Comparison of ENCODE assay signal across 26 cellular contexts in genomic region chr21:46221664-46222435, GRCh38. TPM values are rescaled to one million over a fixed set of nuclear protein-coding genes. Genes with fewer than 3 reads are reported as not detected.
DNase-seq lines count a peak whose midpoint lies in the region; ATAC-seq, FAIRE-seq and TF ChIP-seq lines count a peak whose summit lies in the region.
"Had no signal": no experiment of that assay in that cellular context is flagged by ENCODE, and none has a peak within 500 bp of the region (broad histone marks: within the 10 kb centered on the region; RNA-seq: fewer than 3 reads in every experiment).

No MANE protein-coding gene starts in this region.

- intact Hi-C loops in Right ventricle myocardium inferior (cut with DNase I), result loop anchor here (10.0 kb wide), 1 partner anchor 247 kb away; no protein-coding TSS in a partner anchor
- intact Hi-C loops in cardiac septum (cut with DNase I), result loop anchor here (10.0 kb wide), 1 partner anchor 77 kb away; no protein-coding TSS in a partner anchor
- intact Hi-C loops in left ventricle myocardium superior (cut with micrococcal nuclease), result no loop called here
- intact Hi-C loops in pancreas (cut with DNase I), result no loop called here

- H3K4me3 ChIP-seq in pancreas, result no peak overlapping the region
- H3K4me3 ChIP-seq: K562, thyroid gland had no signal

- POLR2A ChIA-PET in HEK293T (lab: Yijun Ruan, JAX), result no interaction called here

- DNase-seq in Right ventricle myocardium inferior (ENCODE audit: missing footprints) (peak; percentile 67), cardiac septum (ENCODE audit: low spot score) (no peak), left ventricle myocardium superior (peak; percentile 71), pancreas (peak in 1 of 6 donors; percentile 23), DMS153 (lab: John Stamatoyannopoulos, UW) (no peak), immature natural killer cell (no peak), DMS53 treated with DMSO at 0.1 percent for 48 hours (lab: John Stamatoyannopoulos, UW; ENCODE audit: unreplicated experiment) (no peak), HEK293T (ENCODE audit: extremely low spot score) (no peak)
- DNase-seq: activated CD4-positive, alpha-beta T cell treated with anti-CD3 and anti-CD28 coated beads for 4 hours; activated naive CD4-positive, alpha-beta T cell treated with anti-CD3 and anti-CD28 coated beads for 36 hours; activated T-cell treated with anti-CD3 and anti-CD28 coated beads, Interleukin-2, amount 50 U/mL, for 72 hours; CD8-positive, alpha-beta T cell; islet precursor cell; NCI-H2081; NCI-H345; RPMI8226; stimulated activated naive CD4-positive, alpha-beta T cell treated with Interleukin-2 at 50 U/mL for 16 hours; T-helper 17 cell; thyroid gland had no signal

- no peaks in the 10 kb centered on the region for H3K9me3 ChIP-seq in pancreas
- H3K9me3 ChIP-seq: thyroid gland had no signal

- H3K4me1 ChIP-seq in pancreas, result peaks cover under 1 to 8% (median 2%) of the 10 kb centered on the region in 3 donors

- peaks cover 0 to 9% (median 0%) of the 10 kb centered on the region in 3 donors for H3K27me3 Mint-ChIP-seq in immature natural killer cell (ENCODE audit: low read depth in 3 of 3)
- H3K27me3 Mint-ChIP-seq: brain, T-helper 17 cell had no signal

- no peak overlapping the region for H3K4me3 Mint-ChIP-seq in immature natural killer cell
- H3K4me3 Mint-ChIP-seq: activated naive CD4-positive, alpha-beta T cell treated with anti-CD3 and anti-CD28 coated beads for 36 hours; activated T-cell treated with anti-CD3 and anti-CD28 coated beads, Interleukin-2, amount 50 U/mL, for 72 hours; brain; CD8-positive, alpha-beta T cell; T-helper 17 cell had no signal

- CTCF ChIA-PET in HEK293T (lab: Yijun Ruan, JAX), result no interaction called here

- peaks cover 6 to 13% (median 7%) of the 10 kb centered on the region in 3 donors for H3K36me3 Mint-ChIP-seq in immature natural killer cell

- H3K36me3 ChIP-seq in pancreas, result peaks cover 0 to 5% (median 0%) of the 10 kb centered on the region in 3 donors

- ATAC-seq in Right ventricle myocardium inferior (peak; percentile 60), left ventricle myocardium superior (peak; percentile 82), pancreas (peak in 3 of 4 donors; percentile 33 to 65 (median 55))
- ATAC-seq: activated T-cell treated with anti-CD3 and anti-CD28 coated beads, Interleukin-2, amount 50 U/mL, for 72 hours; CD8-positive, alpha-beta T cell; K562; sciatic nerve; SK-N-SH treated with all-trans-retinoic acid at 6 μM for 48 hours; T-helper 17 cell had no signal

- no peaks in the 10 kb centered on the region for H3K27me3 ChIP-seq in pancreas
- H3K27me3 ChIP-seq: thyroid gland had no signal

- no peak for FAIRE-seq in pancreas (lab: Jason Lieb, UNC)
- FAIRE-seq: endothelial cell of umbilical vein, GM18507, HTR-8/SVneo, K562 had no signal

- no peak overlapping the region for H3K27ac ChIP-seq in pancreas
- H3K27ac ChIP-seq: thyroid gland had no signal

- no peaks in the 10 kb centered on the region for H3K9me3 Mint-ChIP-seq in immature natural killer cell
- H3K9me3 Mint-ChIP-seq: activated naive CD4-positive, alpha-beta T cell treated with anti-CD3 and anti-CD28 coated beads for 36 hours; activated T-cell treated with anti-CD3 and anti-CD28 coated beads, Interleukin-2, amount 50 U/mL, for 72 hours; CD8-positive, alpha-beta T cell had no signal

- 65 to 72% methylated on average over 16 of the region's 16 CpGs for WGBS in pancreas, 2 donors

- no peak for TF ChIP-seq CTCF in pancreas (IDR thresholded peaks at IDR 0.05)

- peak overlapping the region in 3 of 6 donors; percentile 27 to 77 (median 39) for H3K27ac Mint-ChIP-seq in immature natural killer cell
- H3K27ac Mint-ChIP-seq: activated naive CD4-positive, alpha-beta T cell treated with anti-CD3 and anti-CD28 coated beads for 36 hours; activated T-cell treated with anti-CD3 and anti-CD28 coated beads, Interleukin-2, amount 50 U/mL, for 72 hours; CD8-positive, alpha-beta T cell; T-helper 17 cell had no signal

- H3K4me1 Mint-ChIP-seq in immature natural killer cell, result peaks cover 14 to 21% of the 10 kb centered on the region in 2 donors

TF ChIP-seq in HEK293T, 16 proteins besides CTCF, POLR2A, EP300 and RAD21:
- TF ChIP-seq ARNT (IDR thresholded peaks at IDR 0.05) (no peak), L3MBTL2 (conservative IDR thresholded peaks at IDR 0.05) (no peak), SUZ12 (IDR thresholded peaks at IDR 0.05) (no peak)

RNA-seq across cellular contexts. Expression of gene LSS, which starts 6.7 kb away (rescaled TPM):
- total RNA-seq in Right ventricle myocardium inferior (61.0 TPM), cardiac septum (34.9 TPM), left ventricle myocardium superior (58.3 TPM), pancreas (10 to 100 TPM; 16.1 to 34.1 (median 24.5) TPM)
- polyA plus RNA-seq in pancreas (10 to 100 TPM; 30.2 to 33.6 TPM), immature natural killer cell (10 to 100 TPM; 11.3 to 26.2 (median 13.9) TPM)

RNA-seq across cellular contexts. Expression of gene SPATC1L, which starts 37.6 kb away (rescaled TPM):
- total RNA-seq in Right ventricle myocardium inferior (7.7 TPM), cardiac septum (7.3 TPM), left ventricle myocardium superior (12.0 TPM), pancreas (1 to 10 TPM; 3.1 to 8.1 (median 6.0) TPM)
- polyA plus RNA-seq in pancreas (10 to 100 TPM; 12.9 to 26.9 TPM), immature natural killer cell (10 to 100 TPM in 1 of 3 donors, 1 to 10 TPM in 2; 6.2 to 10.8 (median 9.4) TPM)

Comparison
In these comparisons a context has a peak if more than half of its experiments do, and no peak if none do; other contexts are left out.
1. DNase-seq: peak in Right ventricle myocardium inferior (single experiment) and left ventricle myocardium superior (single experiment); none in cardiac septum (single experiment), DMS153 (single experiment), immature natural killer cell (0 of 3), DMS53 treated with DMSO at 0.1 percent for 48 hours (single experiment) and HEK293T (single experiment).
2. intact Hi-C loops: an anchor here in Right ventricle myocardium inferior (10.0 kb wide) and cardiac septum (10.0 kb wide); none called in left ventricle myocardium superior and pancreas.
3. Peak in every context shown above with its lines, with median percentiles within 50 percentile points of each other: ATAC-seq.